In the genomic region with DNA sequence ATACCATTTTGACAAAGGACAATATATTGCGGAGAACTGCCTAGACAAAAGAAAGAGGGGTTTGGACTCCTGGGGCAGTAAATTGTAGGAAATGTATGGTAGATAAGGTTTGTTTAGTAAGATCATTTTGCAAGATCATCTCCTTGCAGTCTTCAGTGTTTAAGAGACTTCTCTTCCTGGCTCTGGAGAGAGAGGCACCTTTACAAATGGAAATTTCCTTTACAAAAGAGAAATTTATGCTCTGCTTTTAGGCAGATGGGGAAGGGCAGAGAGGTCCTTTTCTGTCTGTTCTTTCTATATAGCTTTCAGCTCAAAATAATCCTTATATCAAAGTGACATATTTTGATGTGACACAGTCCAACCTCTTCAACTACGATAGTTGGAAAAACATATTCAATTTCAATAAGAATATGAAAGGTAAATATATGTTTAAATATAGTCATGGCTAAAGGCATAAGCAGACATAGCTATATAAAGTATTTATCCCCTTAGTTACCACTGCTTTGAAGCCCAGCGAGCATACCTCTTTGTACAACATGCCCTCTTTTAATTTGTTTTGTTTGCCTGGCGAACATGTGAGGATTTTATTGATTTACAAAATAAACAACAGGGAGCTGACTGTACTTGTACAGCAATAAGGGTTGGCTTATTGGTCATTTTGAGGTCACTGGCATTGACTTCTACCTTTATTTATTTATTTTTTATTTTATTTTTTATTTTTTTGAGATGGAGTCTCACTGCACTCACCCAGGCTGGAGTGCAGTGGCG, we compare ENCODE assay signal across 25 cellular contexts.
DNase-seq lines count a peak whose midpoint lies in the region; ATAC-seq, FAIRE-seq and TF ChIP-seq lines count a peak whose summit lies in the region.
"Had no signal": no experiment of that assay in that cellular context is flagged by ENCODE, and none has a peak within 500 bp of the region (broad histone marks: within the 10 kb centered on the region; RNA-seq: fewer than 3 reads in every experiment).

No MANE protein-coding gene starts in this region.

- peak in 3 of 4 donors; percentile 46 to 82 (median 72) for ATAC-seq in pancreas
- ATAC-seq: activated T-cell treated with anti-CD3 and anti-CD28 coated beads, Interleukin-2, amount 50 U/mL, for 4 hours; K562; Right ventricle myocardium inferior; sciatic nerve had no signal

- WGBS in pancreas, 2 donors: 54 to 68% methylated on average over 5 of the region's 5 CpGs

- H3K4me1 Mint-ChIP-seq in immature natural killer cell: no peaks in the 10 kb centered on the region

- H3K27ac Mint-ChIP-seq in immature natural killer cell: no peak overlapping the region

- no peak overlapping the region for H3K9ac ChIP-seq in iPS-15b (ENCODE audit: low read depth, low read length)
- H3K9ac ChIP-seq: GM23248 had no signal

- H3K4me1 ChIP-seq in iPS-15b (ENCODE audit: control insufficient read depth, insufficient read depth, low read length) (peaks cover 13% of the 10 kb centered on the region), pancreas (peaks cover 2 to 20% (median 18%) of the 10 kb centered on the region in 3 donors)

- H3K27me3 ChIP-seq in iPS-15b (ENCODE audit: control insufficient read depth, insufficient read depth, low read length) (no peaks in the 10 kb centered on the region), pancreas (no peaks in the 10 kb centered on the region)
- H3K27me3 ChIP-seq: adrenal gland, MG63 had no signal

- DNase-seq in DMS153 (lab: John Stamatoyannopoulos, UW): peak; percentile 3
- DNase-seq in DMS153 treated with DMSO at 0.1 percent for 48 hours (lab: John Stamatoyannopoulos, UW; ENCODE audit: unreplicated experiment): no peak
- peak; percentile 7 for DNase-seq in NCI-H2029 (lab: John Stamatoyannopoulos, UW)
- DNase-seq in pancreas: no peak
- DNase-seq in activated CD8-positive, alpha-beta memory T cell treated with anti-CD3 and anti-CD28 coated beads, Interleukin-2, amount 50 U/mL, for 4 hours: no peak
- DNase-seq in occipital lobe (lab: John Stamatoyannopoulos, UW): no peak
- no peak for DNase-seq in immature natural killer cell
- DNase-seq: activated CD4-positive, alpha-beta T cell treated with anti-CD3 and anti-CD28 coated beads for 48 hours; activated naive CD4-positive, alpha-beta T cell treated with Interleukin-2 at 50 U/mL for 16 hours; activated T-cell treated with anti-CD3 and anti-CD28 coated beads, Interleukin-2, amount 50 U/mL, for 4 hours; adrenal gland; EL; GM23248; MG63; NCI-H2081; stimulated activated CD4-positive, alpha-beta T cell treated with anti-CD3 and anti-CD28 coated beads, Interleukin-12 subunit alpha, Interleukin-12 subunit beta, amount 100 ng/mL, for 4 hours; stimulated activated CD4-positive, alpha-beta T cell treated with anti-CD3 and anti-CD28 coated beads, Interleukin-4, amount 100 ng/mL, for 1 hour; substantia nigra had no signal

- H3K36me3 Mint-ChIP-seq in immature natural killer cell: no peaks in the 10 kb centered on the region

- no peaks in the 10 kb centered on the region for H3K9me3 ChIP-seq in iPS-15b (ENCODE audit: control insufficient read depth, insufficient read depth, low read length)
- no peaks in the 10 kb centered on the region for H3K9me3 ChIP-seq in pancreas
- H3K9me3 ChIP-seq: adrenal gland, MG63 had no signal

- peaks cover 0 to 10% (median 3%) of the 10 kb centered on the region in 3 donors for H3K27me3 Mint-ChIP-seq in immature natural killer cell (ENCODE audit: low read depth in 3 of 3)

- FAIRE-seq in pancreas (lab: Jason Lieb, UNC): no peak
- FAIRE-seq: GM12892, K562, urothelium cell line had no signal

- intact Hi-C loops in pancreas (cut with DNase I): no loop called here

- no peak overlapping the region for H3K4me3 Mint-ChIP-seq in immature natural killer cell
- H3K4me3 Mint-ChIP-seq: activated T-cell treated with anti-CD3 and anti-CD28 coated beads, Interleukin-2, amount 50 U/mL, for 4 hours had no signal

- H3K27ac ChIP-seq in pancreas: no peak overlapping the region
- H3K27ac ChIP-seq: 22Rv1, adrenal gland, GM23248 had no signal

- H3K36me3 ChIP-seq in iPS-15b (ENCODE audit: control insufficient read depth, insufficient read depth, low read length): no peaks in the 10 kb centered on the region
- H3K36me3 ChIP-seq in pancreas: no peaks in the 10 kb centered on the region
- H3K36me3 ChIP-seq: adrenal gland, MG63 had no signal

- no peaks in the 10 kb centered on the region for H3K9me3 Mint-ChIP-seq in immature natural killer cell
- H3K9me3 Mint-ChIP-seq: activated T-cell treated with anti-CD3 and anti-CD28 coated beads, Interleukin-2, amount 50 U/mL, for 4 hours had no signal

- no peak for TF ChIP-seq CTCF in pancreas (IDR thresholded peaks at IDR 0.05)

- peak overlapping the region; percentile 10 for H3K4me3 ChIP-seq in iPS-15b (ENCODE audit: low read depth, low read length)
- no peak overlapping the region for H3K4me3 ChIP-seq in pancreas
- H3K4me3 ChIP-seq: adrenal gland, GM23248, K562, MG63 had no signal

Comparison
In these comparisons a context has a peak if more than half of its experiments do, and no peak if none do; other contexts are left out.
1. DNase-seq: peak in DMS153 (single experiment) and NCI-H2029 (single experiment); none in DMS153 treated with DMSO at 0.1 percent for 48 hours (single experiment), pancreas (0 of 6), activated CD8-positive, alpha-beta memory T cell treated with anti-CD3 and anti-CD28 coated beads, Interleukin-2, amount 50 U/mL, for 4 hours (single experiment), occipital lobe (single experiment) and immature natural killer cell (0 of 3).